ENCODE assay signal across 35 cellular contexts in genomic region chr1:190104959-190105358, GRCh38.
"Had no signal": no experiment of that assay in that cellular context is flagged by ENCODE, and none has a peak within 500 bp of the region (broad histone marks: within the 10 kb centered on the region; RNA-seq: fewer than 3 reads in every experiment).

No MANE protein-coding gene starts in this region.

- H3K36me3 Mint-ChIP-seq: activated CD4-positive, alpha-beta memory T cell treated with anti-CD3 and anti-CD28 coated beads for 36 hours; activated naive CD4-positive, alpha-beta T cell treated with anti-CD3 and anti-CD28 coated beads, Interleukin-2, amount 50 U/mL, for 72 hours had no signal

- H3K4me3 ChIP-seq: adrenal gland, body of pancreas, breast epithelium, Peyer's patch, SJSA1 had no signal

- H3K36me3 ChIP-seq: adrenal gland, breast epithelium, Peyer's patch, SJSA1 had no signal

- H3K4me1 ChIP-seq: adrenal gland, breast epithelium, Peyer's patch, SJSA1 had no signal

- H3K27me3 Mint-ChIP-seq: activated B cell treated with CpG ODN at 0.5 μM for 24 hours; activated CD4-positive, alpha-beta memory T cell treated with anti-CD3 and anti-CD28 coated beads for 36 hours had no signal

- H3K9ac ChIP-seq: KMS-11 had no signal

- H3K27me3 ChIP-seq: adrenal gland, body of pancreas, breast epithelium, Peyer's patch, SJSA1 had no signal

- H3K4me1 Mint-ChIP-seq: activated B cell treated with CpG ODN at 0.5 μM for 24 hours had no signal

- DNase-seq: activated B cell treated with CpG ODN at 0.5 μM for 24 hours; activated CD4-positive, alpha-beta memory T cell treated with anti-CD3 and anti-CD28 coated beads for 36 hours; activated CD4-positive, alpha-beta T cell treated with anti-CD3 and anti-CD28 coated beads for 4 hours; activated CD4-positive, alpha-beta T cell treated with anti-CD3 and anti-CD28 coated beads, Interleukin-2, amount 50 U/mL, for 1 hour; activated CD4-positive, CD25-positive, alpha-beta regulatory T cell treated with anti-CD3 and anti-CD28 coated beads, Interleukin-2, amount 50 U/mL, for 72 hours; activated CD8-positive, alpha-beta memory T cell treated with anti-CD3 and anti-CD28 coated beads, Interleukin-2, amount 50 U/mL, for 4 hours; activated gamma-delta T cell treated with Interleukin-2 at 50 U/mL for 16 hours; activated naive CD4-positive, alpha-beta T cell treated with anti-CD3 and anti-CD28 coated beads for 36 hours; activated T-cell treated with anti-CD3 and anti-CD28 coated beads for 4 hours; activated T-cell treated with anti-CD3 and anti-CD28 coated beads, Interleukin-2, amount 50 U/mL, for 4 hours; adrenal gland; NCI-H1092 treated with DMSO at 0.1 percent for 48 hours; NCI-H1417; NCI-H146; NCI-H187; NCI-H2029 treated with DMSO at 0.1 percent for 48 hours; NCI-H2107; NCI-H2171; NCI-H510A; NCI-H526; NCI-H748 treated with DMSO at 0.1 percent for 48 hours; Peyer's patch; RPMI8226; SHP77 treated with DMSO at 0.1 percent for 48 hours; SW 1271; T-helper 1 cell; T-helper 2 cell; T-helper 9 cell had no signal

- ATAC-seq: activated naive CD4-positive, alpha-beta T cell treated with anti-CD3 and anti-CD28 coated beads, Interleukin-2, amount 50 U/mL, for 72 hours; activated T-cell treated with anti-CD3 and anti-CD28 coated beads, Interleukin-2, amount 50 U/mL, for 4 hours; body of pancreas had no signal

- H3K27ac Mint-ChIP-seq: activated B cell treated with CpG ODN at 0.5 μM for 24 hours; activated CD4-positive, alpha-beta memory T cell treated with anti-CD3 and anti-CD28 coated beads for 36 hours; activated naive CD4-positive, alpha-beta T cell treated with anti-CD3 and anti-CD28 coated beads for 36 hours; activated naive CD4-positive, alpha-beta T cell treated with anti-CD3 and anti-CD28 coated beads, Interleukin-2, amount 50 U/mL, for 72 hours; activated T-helper 1 cell treated with anti-CD3 and anti-CD28 coated beads, Interleukin-12 subunit alpha, Interleukin-12 subunit beta, Interleukin-2, Interleukin-4 antibody, amounts not matched to agents 30 ng/mL and 10 ng/mL and 1 ng/mL, durations not matched to agents 14 hours and 24 hours and 36 hours had no signal

- H3K9me3 Mint-ChIP-seq: activated B cell treated with CpG ODN at 0.5 μM for 24 hours; activated naive CD4-positive, alpha-beta T cell treated with anti-CD3 and anti-CD28 coated beads for 36 hours had no signal

- H3K9me3 ChIP-seq: body of pancreas, breast epithelium, Peyer's patch had no signal

- H3K4me2 ChIP-seq: KMS-11 had no signal

- H3K4me3 Mint-ChIP-seq: activated B cell treated with CpG ODN at 0.5 μM for 24 hours; activated CD4-positive, alpha-beta memory T cell treated with anti-CD3 and anti-CD28 coated beads for 36 hours; activated naive CD4-positive, alpha-beta T cell treated with anti-CD3 and anti-CD28 coated beads for 36 hours; activated T-cell treated with anti-CD3 and anti-CD28 coated beads, Interleukin-2, amount 50 U/mL, for 4 hours; activated T-helper 1 cell treated with anti-CD3 and anti-CD28 coated beads, Interleukin-12 subunit alpha, Interleukin-12 subunit beta, Interleukin-2, Interleukin-4 antibody, amounts not matched to agents 30 ng/mL and 10 ng/mL and 1 ng/mL, durations not matched to agents 14 hours and 24 hours and 36 hours had no signal

- H3K27ac ChIP-seq: adrenal gland, body of pancreas, breast epithelium, KMS-11, Peyer's patch, SJSA1, VCaP had no signal
